Comparison of ENCODE assay signal across 7 cellular contexts in the genomic region with DNA sequence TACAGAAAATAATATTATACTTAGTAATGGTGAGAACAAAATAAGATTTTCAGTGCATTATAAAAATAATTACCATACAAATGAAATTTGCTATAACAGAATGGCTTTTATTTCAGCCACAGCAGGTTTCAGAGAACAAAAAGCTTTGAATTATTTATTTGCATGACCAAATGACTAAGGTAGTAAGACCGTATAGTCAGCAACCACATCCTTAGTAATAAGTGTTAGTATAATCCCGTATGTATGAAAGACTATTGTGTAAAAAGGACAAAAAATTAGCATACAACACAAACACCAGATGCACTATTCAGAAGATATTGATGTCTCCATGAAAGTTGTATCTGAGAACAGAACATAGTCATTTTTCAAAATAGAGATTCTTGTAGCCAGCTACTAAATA. TPM values are rescaled to one million over a fixed set of nuclear protein-coding genes. Genes with fewer than 3 reads are reported as not detected.
DNase-seq lines count a peak whose midpoint lies in the region; ATAC-seq and TF ChIP-seq lines count a peak whose summit lies in the region.

No MANE protein-coding gene starts in this region.

- no peaks in the 10 kb centered on the region for H3K9me3 ChIP-seq in SJSA1 (replicated peaks)
- H3K9me3 ChIP-seq in neutrophil, result no peaks in the 10 kb centered on the region
- no peaks in the 10 kb centered on the region for H3K9me3 ChIP-seq in right cardiac atrium (ENCODE audit: control insufficient read depth, low read length)

- H3K4me1 ChIP-seq in SJSA1 (replicated peaks) (peaks cover 49% of the 10 kb centered on the region), neutrophil (ENCODE audit: control insufficient read depth in 1 of 2, insufficient read depth in 1 of 2, low read depth in 1 of 2, low read length in 1 of 2) (peaks cover 69 to 89% of the 10 kb centered on the region in 2 experiments), right cardiac atrium (ENCODE audit: control insufficient read depth, insufficient read depth, low read length) (peaks cover 3% of the 10 kb centered on the region)

- WGBS in right cardiac atrium, result 82% methylated on average over 2 of the region's 2 CpGs

- H3K27me3 ChIP-seq in SJSA1 (replicated peaks), result no peaks in the 10 kb centered on the region
- H3K27me3 ChIP-seq in neutrophil, result no peaks in the 10 kb centered on the region
- no peaks in the 10 kb centered on the region for H3K27me3 ChIP-seq in right cardiac atrium (ENCODE audit: control insufficient read depth, insufficient read depth)

- H3K4me3 ChIP-seq in SJSA1, result no peak overlapping the region
- no peak overlapping the region for H3K4me3 ChIP-seq in neutrophil (ENCODE audit: low read depth in 1 of 2, low read length in 1 of 2)
- no peak overlapping the region for H3K4me3 ChIP-seq in right cardiac atrium (ENCODE audit: low read length)

- H3K36me3 ChIP-seq in SJSA1 (no peaks in the 10 kb centered on the region), neutrophil (no peaks in the 10 kb centered on the region)

- no peak for TF ChIP-seq CTCF in neutrophil (IDR thresholded peaks at IDR 0.05)

- intact Hi-C loops in right cardiac atrium (cut with DNase I), result no loop called here

- peak in 1 of 2 experiments; percentile 52 for DNase-seq in SJSA1 (ENCODE audit: low read depth in 1 of 2, low spot score in 2 of 2)
- DNase-seq in SIG-M5 treated with dmso at 0.1 percent for 504 hours (lab: John Stamatoyannopoulos, UW; ENCODE audit: unreplicated experiment), result no peak
- no peak for DNase-seq in right cardiac atrium
- DNase-seq in stimulated activated CD8-positive, alpha-beta memory T cell treated with anti-CD3 and anti-CD28 coated beads, Interleukin-4, amount 100 ng/mL, for 48 hours, result no peak

- ATAC-seq in GM19351 (IDR thresholded peaks at IDR 0.05; ENCODE audit: unreplicated experiment), result peak; percentile 53
- ATAC-seq in HG02981 (IDR thresholded peaks at IDR 0.05; ENCODE audit: unreplicated experiment), result peak; percentile 45
- no peak for ATAC-seq in right cardiac atrium

- H3K27ac ChIP-seq in SJSA1 (peak overlapping the region; percentile 25; the same call in 1 of the 2 replicates), neutrophil (peak overlapping the region; percentile 73), right cardiac atrium (ENCODE audit: low read length) (no peak overlapping the region)

RNA-seq across cellular contexts. Expression of a gene that starts 12.2 kb away (rescaled TPM):
- total RNA-seq in SJSA1 (2014; rRNA removed; shearing (Covaris generic)), result 17.9 and 21.2 TPM in 2 replicates
- total RNA-seq in right cardiac atrium, result 10 to 100 TPM; 17.5 to 25.9 (median 24.4) TPM
- polyA plus RNA-seq in right cardiac atrium, result 3.7 TPM

Comparison
In these comparisons a context has a peak if more than half of its experiments do, and no peak if none do; other contexts are left out.
1. ATAC-seq: peak in GM19351 (single experiment) and HG02981 (single experiment); none in right cardiac atrium (0 of 2).